Comparison of ENCODE assay signal across 30 cellular contexts in the genomic region with DNA sequence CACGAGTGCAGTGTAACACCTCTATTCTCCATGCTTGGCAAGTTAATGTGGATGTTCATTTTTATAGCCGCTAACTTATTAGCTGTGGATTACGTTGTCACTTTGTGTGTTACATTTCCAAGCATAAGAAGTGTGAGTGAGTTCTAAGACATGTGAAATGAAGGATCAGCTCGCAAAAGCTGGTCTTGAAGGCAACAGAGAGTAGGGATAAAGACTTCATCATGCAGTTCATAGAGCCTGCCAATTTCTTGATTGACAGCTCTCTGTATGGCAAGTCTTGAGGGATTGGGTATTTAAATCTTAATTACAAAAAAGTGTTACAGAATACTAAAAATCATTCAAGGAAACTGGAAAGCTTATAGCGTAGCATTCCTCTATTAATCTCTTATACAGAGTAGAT. TPM values are rescaled to one million over a fixed set of nuclear protein-coding genes. Genes with fewer than 3 reads are reported as not detected.
"Had no signal": no experiment of that assay in that cellular context is flagged by ENCODE, and none has a peak within 500 bp of the region (broad histone marks: within the 10 kb centered on the region; RNA-seq: fewer than 3 reads in every experiment).

No MANE protein-coding gene starts in this region.

- H3K4me1 ChIP-seq: stomach, suprapubic skin, testis, thyroid gland, tibial artery, tibial nerve, transverse colon, upper lobe of left lung, uterus, vagina had no signal

- H3K4me3 ChIP-seq: stomach, suprapubic skin, testis, thoracic aorta, thyroid gland, tibial artery, tibial nerve, transverse colon, upper lobe of left lung, upper lobe of right lung, uterus, vagina had no signal

- FAIRE-seq: urothelium cell line had no signal

- H3K9me3 ChIP-seq: stomach, suprapubic skin, testis, thoracic aorta, thyroid gland, tibial artery, tibial nerve, transverse colon, upper lobe of left lung, upper lobe of right lung, uterus, vagina had no signal

- ATAC-seq: stimulated activated effector memory CD8-positive, alpha-beta T cell treated with anti-CD3 and anti-CD28 coated beads, Interleukin-12 subunit alpha, Interleukin-12 subunit beta, amount 100 ng/mL, for 72 hours; stimulated activated memory B cell treated with anti-CD40 and anti-IgM and Interleukin-4, amounts not matched to agents 10 μg/mL and 1 μg/mL and 100 μg/mL, for 72 hours; stimulated activated naive B cell treated with anti-CD40 and anti-IgM and Interleukin-4, amounts not matched to agents 10 μg/mL and 1 μg/mL and 100 μg/mL, for 72 hours; stimulated activated naive CD8-positive, alpha-beta T cell treated with anti-CD3 and anti-CD28 coated beads, Interleukin-15, amount 100 ng/mL, for 72 hours; stimulated activated naive CD8-positive, alpha-beta T cell treated with anti-CD3 and anti-CD28 coated beads, Interleukin-15, Interleukin-2, amounts not matched to agents 100 U/mL and 50 U/mL, for 24 hours; upper lobe of right lung had no signal

- H3K27ac ChIP-seq: stomach, suprapubic skin, testis, thoracic aorta, thyroid gland, tibial artery, tibial nerve, transverse colon, upper lobe of left lung, upper lobe of right lung, uterus, vagina had no signal

- DNase-seq: stimulated activated CD4-positive, alpha-beta T cell treated with anti-CD3 and anti-CD28 coated beads, Interleukin-2, amount 100 ng/mL, for 48 hours; stimulated activated CD4-positive, alpha-beta T cell treated with anti-CD3 and anti-CD28 coated beads, Interleukin-4, amount 100 ng/mL, for 1 hour; stimulated activated CD4-positive, alpha-beta T cell treated with anti-CD3 and anti-CD28 coated beads, Interleukin-4, amount 100 ng/mL, for 24 hours; stimulated activated CD4-positive, alpha-beta T cell treated with anti-CD3 and anti-CD28 coated beads, Interleukin-4, amount 100 ng/mL, for 4 hours; stimulated activated CD8-positive, alpha-beta memory T cell treated with anti-CD3 and anti-CD28 coated beads, Interleukin-4, amount 100 ng/mL, for 48 hours; stimulated activated naive B cell treated with anti-CD40 and anti-IgM and Interleukin-4, amounts not matched to agents 10 μg/mL and 1 μg/mL and 100 μg/mL, for 72 hours; stimulated activated naive CD4-positive, alpha-beta T cell; stimulated activated naive CD4-positive, alpha-beta T cell treated with Interleukin-2 at 50 U/mL for 16 hours; stimulated activated naive CD8-positive, alpha-beta T cell treated with anti-CD3 and anti-CD28 coated beads, Interleukin-15, amount 100 ng/mL, for 72 hours; stimulated activated naive CD8-positive, alpha-beta T cell treated with anti-CD3 and anti-CD28 coated beads, Interleukin-15, Interleukin-2, amounts not matched to agents 100 U/mL and 50 U/mL, for 24 hours; stomach; substantia nigra; testis; thyroid gland; tibial artery; transverse colon; trophoblast cell; upper lobe of left lung; upper lobe of right lung; uterus had no signal

- H3K27me3 ChIP-seq: stomach, suprapubic skin, testis, thyroid gland, tibial artery, tibial nerve, transverse colon, upper lobe of left lung, upper lobe of right lung, uterus, vagina had no signal

- H3K36me3 ChIP-seq: stomach, suprapubic skin, thoracic aorta, thyroid gland, tibial artery, tibial nerve, transverse colon, upper lobe of left lung, upper lobe of right lung, uterus, vagina had no signal

RNA-seq across cellular contexts. Expression of a gene that starts 52.2 kb away (rescaled TPM):
- total RNA-seq: subcutaneous adipose tissue, suprapubic skin, testis, thoracic aorta, thyroid gland, upper lobe of right lung, ureter, urinary bladder, uterus, vagina had no signal
- polyA plus RNA-seq: urinary bladder had no signal
